2 cellular contexts compared by ENCODE assay signal in the genomic region with DNA sequence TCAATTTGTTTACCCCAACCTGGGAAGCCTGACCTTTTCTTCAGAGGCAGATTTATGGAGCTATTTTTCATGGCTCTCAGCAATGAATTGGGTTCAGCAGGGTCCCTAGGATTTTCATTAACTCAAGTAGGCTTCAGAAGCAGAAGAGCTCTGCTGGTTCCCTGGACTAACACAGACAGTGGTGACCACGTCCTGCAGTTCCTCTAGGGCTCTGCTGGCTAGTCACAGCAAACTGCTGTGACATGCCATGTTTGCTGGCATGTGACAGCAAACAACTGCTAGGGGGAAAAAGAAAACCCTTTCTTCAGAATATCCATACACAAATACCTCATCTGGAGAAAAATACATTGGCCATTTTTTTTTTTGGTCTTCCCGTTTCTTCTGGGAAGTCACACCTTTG.
TF ChIP-seq lines count a peak whose summit lies in the region.

No MANE protein-coding gene starts in this region.

TF ChIP-seq in HEK293, 187 proteins besides CTCF, POLR2A, EP300 and RAD21:
- TF ChIP-seq GLI4 (tag by site-specific recombination; IDR thresholded peaks at IDR 0.05): no peak
- TF ChIP-seq ZIC2 (tag by site-specific recombination; IDR thresholded peaks at IDR 0.05): peak; percentile 34; the same call in 1 of the 2 replicates
- no peak for TF ChIP-seq ZNF701 (tag by site-specific recombination; IDR thresholded peaks at IDR 0.05)
- no peak for TF ChIP-seq ZNF23 (tag by site-specific recombination; IDR thresholded peaks at IDR 0.05; ENCODE audit: borderline replicate concordance)
- TF ChIP-seq ZNF184 (tag by site-specific recombination; IDR thresholded peaks at IDR 0.05): no peak

TF ChIP-seq in K562, 482 proteins besides CTCF, POLR2A, EP300 and RAD21:
- TF ChIP-seq MEIS2 (IDR thresholded peaks at IDR 0.05; ENCODE audit: partially characterized antibody) (no peak), POLR2AphosphoS5 (IDR thresholded peaks at IDR 0.05; ENCODE audit: control insufficient read depth, insufficient read depth, low read depth, low read length) (no peak), MXD1 (CRISPR knock-in tag; IDR thresholded peaks at IDR 0.05; ENCODE audit: borderline replicate concordance, poor library complexity, severe bottlenecking) (no peak), ATF7 (IDR thresholded peaks at IDR 0.05) (no peak), SP1 (CRISPR knock-in tag; IDR thresholded peaks at IDR 0.05) (no peak), MECOM (CRISPR knock-in tag; IDR thresholded peaks at IDR 0.05) (no peak), ARID2 (IDR thresholded peaks at IDR 0.05) (no peak), ZNF408 (CRISPR knock-in tag; IDR thresholded peaks at IDR 0.05; ENCODE audit: low read depth) (no peak), FUS (optimal IDR thresholded peaks at IDR 0.05; ENCODE audit: low read depth, low read length) (no peak), ARID3A (IDR thresholded peaks at IDR 0.05; ENCODE audit: borderline replicate concordance, low read depth, low read length) (no peak), FOXJ3 (CRISPR knock-in tag; IDR thresholded peaks at IDR 0.05) (no peak)
- TF ChIP-seq, protein P1, sequence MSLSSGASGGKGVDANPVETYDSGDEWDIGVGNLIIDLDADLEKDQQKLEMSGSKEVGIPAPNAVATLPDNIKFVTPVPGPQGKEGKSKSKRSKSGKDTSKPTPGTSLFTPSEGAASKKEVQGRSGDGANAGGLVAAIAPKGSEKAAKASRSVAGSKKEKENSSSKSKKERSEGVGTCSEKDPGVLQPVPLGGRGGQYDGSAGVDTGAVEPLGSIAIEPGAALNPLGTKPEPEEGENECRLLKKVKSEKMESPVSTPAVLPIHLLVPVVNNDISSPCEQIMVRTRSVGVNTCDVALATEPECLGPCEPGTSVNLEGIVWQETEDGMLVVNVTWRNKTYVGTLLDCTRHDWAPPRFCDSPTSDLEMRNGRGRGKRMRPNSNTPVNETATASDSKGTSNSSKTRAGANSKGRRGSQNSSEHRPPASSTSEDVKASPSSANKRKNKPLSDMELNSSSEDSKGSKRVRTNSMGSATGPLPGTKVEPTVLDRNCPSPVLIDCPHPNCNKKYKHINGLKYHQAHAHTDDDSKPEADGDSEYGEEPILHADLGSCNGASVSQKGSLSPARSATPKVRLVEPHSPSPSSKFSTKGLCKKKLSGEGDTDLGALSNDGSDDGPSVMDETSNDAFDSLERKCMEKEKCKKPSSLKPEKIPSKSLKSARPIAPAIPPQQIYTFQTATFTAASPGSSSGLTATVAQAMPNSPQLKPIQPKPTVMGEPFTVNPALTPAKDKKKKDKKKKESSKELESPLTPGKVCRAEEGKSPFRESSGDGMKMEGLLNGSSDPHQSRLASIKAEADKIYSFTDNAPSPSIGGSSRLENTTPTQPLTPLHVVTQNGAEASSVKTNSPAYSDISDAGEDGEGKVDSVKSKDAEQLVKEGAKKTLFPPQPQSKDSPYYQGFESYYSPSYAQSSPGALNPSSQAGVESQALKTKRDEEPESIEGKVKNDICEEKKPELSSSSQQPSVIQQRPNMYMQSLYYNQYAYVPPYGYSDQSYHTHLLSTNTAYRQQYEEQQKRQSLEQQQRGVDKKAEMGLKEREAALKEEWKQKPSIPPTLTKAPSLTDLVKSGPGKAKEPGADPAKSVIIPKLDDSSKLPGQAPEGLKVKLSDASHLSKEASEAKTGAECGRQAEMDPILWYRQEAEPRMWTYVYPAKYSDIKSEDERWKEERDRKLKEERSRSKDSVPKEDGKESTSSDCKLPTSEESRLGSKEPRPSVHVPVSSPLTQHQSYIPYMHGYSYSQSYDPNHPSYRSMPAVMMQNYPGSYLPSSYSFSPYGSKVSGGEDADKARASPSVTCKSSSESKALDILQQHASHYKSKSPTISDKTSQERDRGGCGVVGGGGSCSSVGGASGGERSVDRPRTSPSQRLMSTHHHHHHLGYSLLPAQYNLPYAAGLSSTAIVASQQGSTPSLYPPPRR (CRISPR knock-in tag; IDR thresholded peaks at IDR 0.05; ENCODE audit: borderline replicate concordance): no peak
- TF ChIP-seq, protein P2, sequence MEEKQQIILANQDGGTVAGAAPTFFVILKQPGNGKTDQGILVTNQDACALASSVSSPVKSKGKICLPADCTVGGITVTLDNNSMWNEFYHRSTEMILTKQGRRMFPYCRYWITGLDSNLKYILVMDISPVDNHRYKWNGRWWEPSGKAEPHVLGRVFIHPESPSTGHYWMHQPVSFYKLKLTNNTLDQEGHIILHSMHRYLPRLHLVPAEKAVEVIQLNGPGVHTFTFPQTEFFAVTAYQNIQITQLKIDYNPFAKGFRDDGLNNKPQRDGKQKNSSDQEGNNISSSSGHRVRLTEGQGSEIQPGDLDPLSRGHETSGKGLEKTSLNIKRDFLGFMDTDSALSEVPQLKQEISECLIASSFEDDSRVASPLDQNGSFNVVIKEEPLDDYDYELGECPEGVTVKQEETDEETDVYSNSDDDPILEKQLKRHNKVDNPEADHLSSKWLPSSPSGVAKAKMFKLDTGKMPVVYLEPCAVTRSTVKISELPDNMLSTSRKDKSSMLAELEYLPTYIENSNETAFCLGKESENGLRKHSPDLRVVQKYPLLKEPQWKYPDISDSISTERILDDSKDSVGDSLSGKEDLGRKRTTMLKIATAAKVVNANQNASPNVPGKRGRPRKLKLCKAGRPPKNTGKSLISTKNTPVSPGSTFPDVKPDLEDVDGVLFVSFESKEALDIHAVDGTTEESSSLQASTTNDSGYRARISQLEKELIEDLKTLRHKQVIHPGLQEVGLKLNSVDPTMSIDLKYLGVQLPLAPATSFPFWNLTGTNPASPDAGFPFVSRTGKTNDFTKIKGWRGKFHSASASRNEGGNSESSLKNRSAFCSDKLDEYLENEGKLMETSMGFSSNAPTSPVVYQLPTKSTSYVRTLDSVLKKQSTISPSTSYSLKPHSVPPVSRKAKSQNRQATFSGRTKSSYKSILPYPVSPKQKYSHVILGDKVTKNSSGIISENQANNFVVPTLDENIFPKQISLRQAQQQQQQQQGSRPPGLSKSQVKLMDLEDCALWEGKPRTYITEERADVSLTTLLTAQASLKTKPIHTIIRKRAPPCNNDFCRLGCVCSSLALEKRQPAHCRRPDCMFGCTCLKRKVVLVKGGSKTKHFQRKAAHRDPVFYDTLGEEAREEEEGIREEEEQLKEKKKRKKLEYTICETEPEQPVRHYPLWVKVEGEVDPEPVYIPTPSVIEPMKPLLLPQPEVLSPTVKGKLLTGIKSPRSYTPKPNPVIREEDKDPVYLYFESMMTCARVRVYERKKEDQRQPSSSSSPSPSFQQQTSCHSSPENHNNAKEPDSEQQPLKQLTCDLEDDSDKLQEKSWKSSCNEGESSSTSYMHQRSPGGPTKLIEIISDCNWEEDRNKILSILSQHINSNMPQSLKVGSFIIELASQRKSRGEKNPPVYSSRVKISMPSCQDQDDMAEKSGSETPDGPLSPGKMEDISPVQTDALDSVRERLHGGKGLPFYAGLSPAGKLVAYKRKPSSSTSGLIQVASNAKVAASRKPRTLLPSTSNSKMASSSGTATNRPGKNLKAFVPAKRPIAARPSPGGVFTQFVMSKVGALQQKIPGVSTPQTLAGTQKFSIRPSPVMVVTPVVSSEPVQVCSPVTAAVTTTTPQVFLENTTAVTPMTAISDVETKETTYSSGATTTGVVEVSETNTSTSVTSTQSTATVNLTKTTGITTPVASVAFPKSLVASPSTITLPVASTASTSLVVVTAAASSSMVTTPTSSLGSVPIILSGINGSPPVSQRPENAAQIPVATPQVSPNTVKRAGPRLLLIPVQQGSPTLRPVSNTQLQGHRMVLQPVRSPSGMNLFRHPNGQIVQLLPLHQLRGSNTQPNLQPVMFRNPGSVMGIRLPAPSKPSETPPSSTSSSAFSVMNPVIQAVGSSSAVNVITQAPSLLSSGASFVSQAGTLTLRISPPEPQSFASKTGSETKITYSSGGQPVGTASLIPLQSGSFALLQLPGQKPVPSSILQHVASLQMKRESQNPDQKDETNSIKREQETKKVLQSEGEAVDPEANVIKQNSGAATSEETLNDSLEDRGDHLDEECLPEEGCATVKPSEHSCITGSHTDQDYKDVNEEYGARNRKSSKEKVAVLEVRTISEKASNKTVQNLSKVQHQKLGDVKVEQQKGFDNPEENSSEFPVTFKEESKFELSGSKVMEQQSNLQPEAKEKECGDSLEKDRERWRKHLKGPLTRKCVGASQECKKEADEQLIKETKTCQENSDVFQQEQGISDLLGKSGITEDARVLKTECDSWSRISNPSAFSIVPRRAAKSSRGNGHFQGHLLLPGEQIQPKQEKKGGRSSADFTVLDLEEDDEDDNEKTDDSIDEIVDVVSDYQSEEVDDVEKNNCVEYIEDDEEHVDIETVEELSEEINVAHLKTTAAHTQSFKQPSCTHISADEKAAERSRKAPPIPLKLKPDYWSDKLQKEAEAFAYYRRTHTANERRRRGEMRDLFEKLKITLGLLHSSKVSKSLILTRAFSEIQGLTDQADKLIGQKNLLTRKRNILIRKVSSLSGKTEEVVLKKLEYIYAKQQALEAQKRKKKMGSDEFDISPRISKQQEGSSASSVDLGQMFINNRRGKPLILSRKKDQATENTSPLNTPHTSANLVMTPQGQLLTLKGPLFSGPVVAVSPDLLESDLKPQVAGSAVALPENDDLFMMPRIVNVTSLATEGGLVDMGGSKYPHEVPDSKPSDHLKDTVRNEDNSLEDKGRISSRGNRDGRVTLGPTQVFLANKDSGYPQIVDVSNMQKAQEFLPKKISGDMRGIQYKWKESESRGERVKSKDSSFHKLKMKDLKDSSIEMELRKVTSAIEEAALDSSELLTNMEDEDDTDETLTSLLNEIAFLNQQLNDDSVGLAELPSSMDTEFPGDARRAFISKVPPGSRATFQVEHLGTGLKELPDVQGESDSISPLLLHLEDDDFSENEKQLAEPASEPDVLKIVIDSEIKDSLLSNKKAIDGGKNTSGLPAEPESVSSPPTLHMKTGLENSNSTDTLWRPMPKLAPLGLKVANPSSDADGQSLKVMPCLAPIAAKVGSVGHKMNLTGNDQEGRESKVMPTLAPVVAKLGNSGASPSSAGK (IDR thresholded peaks at IDR 0.05): no peak
- TF ChIP-seq, protein P3, sequence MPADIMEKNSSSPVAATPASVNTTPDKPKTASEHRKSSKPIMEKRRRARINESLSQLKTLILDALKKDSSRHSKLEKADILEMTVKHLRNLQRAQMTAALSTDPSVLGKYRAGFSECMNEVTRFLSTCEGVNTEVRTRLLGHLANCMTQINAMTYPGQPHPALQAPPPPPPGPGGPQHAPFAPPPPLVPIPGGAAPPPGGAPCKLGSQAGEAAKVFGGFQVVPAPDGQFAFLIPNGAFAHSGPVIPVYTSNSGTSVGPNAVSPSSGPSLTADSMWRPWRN (IDR thresholded peaks at IDR 0.05; ENCODE audit: low read depth): no peak
